6 cellular contexts compared by ENCODE assay signal in genomic region chr12:110998971-110999370, GRCh38.
"Had no signal": no experiment of that assay in that cellular context is flagged by ENCODE, and none has a peak within 500 bp of the region (broad histone marks: within the 10 kb centered on the region; RNA-seq: fewer than 3 reads in every experiment).

No MANE protein-coding gene starts in this region.

- H3K27ac ChIP-seq: HL-60, KMS-11 had no signal

- H3K4me3 ChIP-seq: K562 had no signal

- H3K9ac ChIP-seq: KMS-11 had no signal

- DNase-seq: IMR-90, KBM-7, KG1 had no signal
